In the genomic region with DNA sequence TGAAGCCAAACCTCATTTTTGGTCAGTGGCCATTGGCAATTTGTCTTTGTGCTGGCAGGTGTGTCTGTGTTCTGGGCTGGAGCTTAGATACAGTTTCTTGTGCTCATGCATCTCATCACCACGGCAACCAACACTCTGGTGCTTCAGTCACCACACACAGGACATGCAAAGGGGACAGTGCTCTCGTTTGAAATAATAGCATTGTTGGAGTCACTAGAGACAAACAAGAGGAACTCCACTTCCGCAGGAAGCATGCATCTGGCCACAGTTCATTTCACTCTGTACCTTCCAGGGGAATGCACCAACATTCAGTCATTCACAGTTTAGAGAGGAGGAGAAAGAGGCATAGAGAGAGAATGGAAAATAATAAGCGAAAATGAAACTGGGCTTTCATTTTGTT, we compare ENCODE assay signal across 10 cellular contexts.
DNase-seq lines count a peak whose midpoint lies in the region; ATAC-seq, FAIRE-seq and TF ChIP-seq lines count a peak whose summit lies in the region.
"Had no signal": no experiment of that assay in that cellular context is flagged by ENCODE, and none has a peak within 500 bp of the region (broad histone marks: within the 10 kb centered on the region; RNA-seq: fewer than 3 reads in every experiment).

No MANE protein-coding gene starts in this region.

- ATAC-seq in GM19397 (IDR thresholded peaks at IDR 0.05; ENCODE audit: unreplicated experiment) (peak; percentile 99), HG03196 (IDR thresholded peaks at IDR 0.05; ENCODE audit: unreplicated experiment) (peak; percentile 99)

- no peak for FAIRE-seq in urothelium cell line (lab: Jason Lieb, UNC)
- FAIRE-seq: H1, islet of Langerhans had no signal

- POLR2A ChIA-PET in GM10248 (lab: Yijun Ruan, JAX) = interaction anchor here (0.6 kb wide), 1 partner anchor 754 kb away, joined by 3 read pairs; no protein-coding TSS in a partner anchor

- DNase-seq in GM10248 (ENCODE audit: extremely low spot score) = peak; percentile 52
- peak; percentile 68 for DNase-seq in cerebellum (ENCODE audit: low spot score)
- no peak for DNase-seq in urothelium cell line (ENCODE audit: low spot score)
- no peak for DNase-seq in NCI-H82 (lab: John Stamatoyannopoulos, UW)
- DNase-seq in NCI-H774 (lab: John Stamatoyannopoulos, UW) = no peak
- no peak for DNase-seq in NCI-H446 treated with DMSO at 0.1 percent for 48 hours (lab: John Stamatoyannopoulos, UW)

- no peak for TF ChIP-seq CTCF in GM10248 (IDR thresholded peaks at IDR 0.05; ENCODE audit: control extremely low read depth, extremely low read depth, low read depth, missing control alignments)

- CTCF ChIA-PET in GM10248 (lab: Yijun Ruan, JAX) = interaction anchor here (1.3 kb wide), 1 partner anchor 23 kb away, joined by 3 read pairs; no protein-coding TSS in a partner anchor

Comparison
In these comparisons a context has a peak if more than half of its experiments do, and no peak if none do; other contexts are left out.
1. DNase-seq: peak in GM10248 (single experiment) and cerebellum (single experiment); none in urothelium cell line (single experiment), NCI-H82 (single experiment), NCI-H774 (single experiment) and NCI-H446 treated with DMSO at 0.1 percent for 48 hours (single experiment).